11 cellular contexts compared by ENCODE assay signal in genomic region chr10:60351191-60351853, GRCh38. TPM values are rescaled to one million over a fixed set of nuclear protein-coding genes. Genes with fewer than 3 reads are reported as not detected.
DNase-seq lines count a peak whose midpoint lies in the region; ATAC-seq and TF ChIP-seq lines count a peak whose summit lies in the region.
"Had no signal": no experiment of that assay in that cellular context is flagged by ENCODE, and none has a peak within 500 bp of the region (broad histone marks: within the 10 kb centered on the region; RNA-seq: fewer than 3 reads in every experiment).

No MANE protein-coding gene starts in this region.

- peaks cover 6% of the 10 kb centered on the region for H3K4me1 Mint-ChIP-seq in stimulated activated naive CD8-positive, alpha-beta T cell treated with anti-CD3 and anti-CD28 coated beads, Interleukin-15, amount 100 ng/mL, for 72 hours
- H3K4me1 Mint-ChIP-seq in activated B cell treated with CpG ODN at 0.5 μM for 24 hours = peaks cover 49% of the 10 kb centered on the region
- H3K4me1 Mint-ChIP-seq in MCF 10A (ENCODE audit: insufficient read depth, unreplicated experiment) = no peaks in the 10 kb centered on the region

- peak; percentile 40 for ATAC-seq in stimulated activated naive CD8-positive, alpha-beta T cell treated with anti-CD3 and anti-CD28 coated beads, Interleukin-15, Interleukin-2, amounts not matched to agents 100 U/mL and 50 U/mL, for 24 hours
- no peak for ATAC-seq in stimulated activated naive CD8-positive, alpha-beta T cell treated with anti-CD3 and anti-CD28 coated beads, Interleukin-15, amount 100 ng/mL, for 72 hours
- ATAC-seq in HG03060 (IDR thresholded peaks at IDR 0.05; ENCODE audit: low read depth, unreplicated experiment) (peak; percentile 57), activated B cell treated with CpG ODN at 0.5 μM for 24 hours (ENCODE audit: low read depth) (peak; percentile 92)
- ATAC-seq: gastrocnemius medialis had no signal

- no peak for DNase-seq in stimulated activated naive CD8-positive, alpha-beta T cell treated with anti-CD3 and anti-CD28 coated beads, Interleukin-15, Interleukin-2, amounts not matched to agents 100 U/mL and 50 U/mL, for 24 hours
- DNase-seq in stimulated activated naive CD8-positive, alpha-beta T cell treated with anti-CD3 and anti-CD28 coated beads, Interleukin-15, amount 100 ng/mL, for 72 hours = no peak
- DNase-seq in activated B cell treated with CpG ODN at 0.5 μM for 24 hours (no peak), HuH-7 (ENCODE audit: low spot score) (no peak), MCF 10A (ENCODE audit: unreplicated experiment) (no peak), COLO829 (ENCODE audit: low spot score) (no peak)
- no peak for DNase-seq in activated CD4-positive, alpha-beta T cell treated with anti-CD3 and anti-CD28 coated beads for 48 hours
- DNase-seq: gastrocnemius medialis; nephron progenitor cell; NK-92 treated with Interleukin-12 subunit alpha and Interleukin-12 subunit beta, amount 100 ng/mL, for 24 hours had no signal

- no peak for TF ChIP-seq CTCF in activated B cell treated with CpG ODN at 0.5 μM for 24 hours (IDR thresholded peaks at IDR 0.05)
- no peak for TF ChIP-seq CTCF in MCF 10A (IDR thresholded peaks at IDR 0.05; ENCODE audit: unreplicated experiment)

- H3K36me3 Mint-ChIP-seq in activated B cell treated with CpG ODN at 0.5 μM for 24 hours (ENCODE audit: low read depth) (no peaks in the 10 kb centered on the region), MCF 10A (ENCODE audit: insufficient read depth, unreplicated experiment) (no peaks in the 10 kb centered on the region)

- no peaks in the 10 kb centered on the region for H3K9me3 Mint-ChIP-seq in stimulated activated naive CD8-positive, alpha-beta T cell treated with anti-CD3 and anti-CD28 coated beads, Interleukin-15, amount 100 ng/mL, for 72 hours
- H3K9me3 Mint-ChIP-seq in activated B cell treated with CpG ODN at 0.5 μM for 24 hours (no peaks in the 10 kb centered on the region), MCF 10A (ENCODE audit: unreplicated experiment) (no peaks in the 10 kb centered on the region)
- H3K9me3 Mint-ChIP-seq: nephron progenitor cell had no signal

- POLR2A ChIA-PET in activated B cell treated with CpG ODN at 0.5 μM for 24 hours (lab: Charles Lee) = interaction anchor here (0.8 to 2.6 kb wide), 2 partner anchors 114 to 121 kb away, joined by 4 to 24 read pairs; no protein-coding TSS in a partner anchor
- POLR2A ChIA-PET in MCF 10A (lab: Yijun Ruan, JAX) = no interaction called here

- no peaks in the 10 kb centered on the region for H3K27me3 Mint-ChIP-seq in stimulated activated naive CD8-positive, alpha-beta T cell treated with anti-CD3 and anti-CD28 coated beads, Interleukin-15, amount 100 ng/mL, for 72 hours
- H3K27me3 Mint-ChIP-seq in activated B cell treated with CpG ODN at 0.5 μM for 24 hours (no peaks in the 10 kb centered on the region), MCF 10A (ENCODE audit: insufficient read depth, unreplicated experiment) (no peaks in the 10 kb centered on the region)

- BruUV-seq in MCF 10A (replicated peaks; lab: Mats Ljungman, UMichigan) = no TSS peak

- intact Hi-C loops in activated B cell treated with CpG ODN at 0.5 μM for 24 hours (cut with micrococcal nuclease) (loop anchor here (1.0 to 10.0 kb wide), 2 partner anchors 114 to 447 kb away; partner anchors contain the start of gene CCDC6), MCF 10A (cut with micrococcal nuclease) (no loop called here)

- H3K27ac Mint-ChIP-seq in stimulated activated naive CD8-positive, alpha-beta T cell treated with anti-CD3 and anti-CD28 coated beads, Interleukin-15, amount 100 ng/mL, for 72 hours = no peak overlapping the region
- H3K27ac Mint-ChIP-seq in activated B cell treated with CpG ODN at 0.5 μM for 24 hours (peak overlapping the region; percentile 87), MCF 10A (ENCODE audit: low read depth, unreplicated experiment) (no peak overlapping the region)

- CTCF ChIA-PET in activated B cell treated with CpG ODN at 0.5 μM for 24 hours (lab: Charles Lee) = interaction anchor here (1.8 to 2.6 kb wide), 2 partner anchors 112 to 114 kb away, joined by 7 to 10 read pairs; no protein-coding TSS in a partner anchor
- CTCF ChIA-PET in MCF 10A (lab: Yijun Ruan, JAX) = interaction anchor here (0.7 to 0.9 kb wide), 3 partner anchors 16 to 94 kb away, joined by 3 to 4 read pairs (median 3); no protein-coding TSS in a partner anchor

- no peak overlapping the region for H3K4me3 Mint-ChIP-seq in stimulated activated naive CD8-positive, alpha-beta T cell treated with anti-CD3 and anti-CD28 coated beads, Interleukin-15, amount 100 ng/mL, for 72 hours
- H3K4me3 Mint-ChIP-seq in activated B cell treated with CpG ODN at 0.5 μM for 24 hours = peak overlapping the region; percentile 47
- H3K4me3 Mint-ChIP-seq in MCF 10A (ENCODE audit: unreplicated experiment) = no peak overlapping the region
- H3K4me3 Mint-ChIP-seq: nephron progenitor cell had no signal

RNA-seq across cellular contexts. Expression of gene ANK3, which starts 38.4 kb away (rescaled TPM):
- total RNA-seq in activated B cell treated with CpG ODN at 0.5 μM for 24 hours (4.0 and 4.2 TPM in 2 replicates), MCF 10A (2022) (3.3 and 6.7 TPM in 2 replicates)
